In genomic region chr13:79307433-79307861, GRCh38 we compare ENCODE assay signal across 17 cellular contexts.
DNase-seq lines count a peak whose midpoint lies in the region; ATAC-seq and TF ChIP-seq lines count a peak whose summit lies in the region.
"Had no signal": no experiment of that assay in that cellular context is flagged by ENCODE, and none has a peak within 500 bp of the region (broad histone marks: within the 10 kb centered on the region; RNA-seq: fewer than 3 reads in every experiment).

No MANE protein-coding gene starts in this region.

- H3K4me3 ChIP-seq in gastrocnemius medialis = no peak overlapping the region
- no peak overlapping the region for H3K4me3 ChIP-seq in lower leg skin (ENCODE audit: low read depth, poor library complexity, severe bottlenecking)
- H3K4me3 ChIP-seq: right lobe of liver had no signal

- intact Hi-C loops in gastrocnemius medialis (cut with DNase I; ENCODE audit: low total_unique reads) = no loop called here
- intact Hi-C loops in lower leg skin (cut with DNase I; ENCODE audit: low total_unique reads) = no loop called here

- H3K4me1 ChIP-seq in gastrocnemius medialis = no peaks in the 10 kb centered on the region

- no peaks in the 10 kb centered on the region for H3K9me3 ChIP-seq in gastrocnemius medialis
- H3K9me3 ChIP-seq: right lobe of liver had no signal

- TF ChIP-seq POLR2A in gastrocnemius medialis (IDR thresholded peaks at IDR 0.05) (no peak), lower leg skin (IDR thresholded peaks at IDR 0.05) (no peak)

- H3K27me3 Mint-ChIP-seq in chondrocyte (ENCODE audit: low read depth) = peaks cover 7% of the 10 kb centered on the region

- no peak overlapping the region for H3K4me3 Mint-ChIP-seq in chondrocyte (ENCODE audit: unreplicated experiment)
- H3K4me3 Mint-ChIP-seq: neural crest cell had no signal

- H3K36me3 ChIP-seq in gastrocnemius medialis = no peaks in the 10 kb centered on the region
- H3K36me3 ChIP-seq: right lobe of liver, WERI-Rb-1 had no signal

- in situ Hi-C loops in gastrocnemius medialis (cut with MboI; ENCODE audit: low sequenced_read_pairs in 4 of 4) = no loop called here

- H3K9me3 Mint-ChIP-seq in chondrocyte (ENCODE audit: low read depth) = peaks cover 7% of the 10 kb centered on the region
- H3K9me3 Mint-ChIP-seq: neural crest cell had no signal

- ATAC-seq in HG02938 (IDR thresholded peaks at IDR 0.05; ENCODE audit: unreplicated experiment) (peak; percentile 35), gastrocnemius medialis (peak; percentile 39 to 44)

- TF ChIP-seq CTCF in gastrocnemius medialis (IDR thresholded peaks at IDR 0.05 in 4 of 5, conservative IDR thresholded peaks at IDR 0.05 in 1 of 5) (no peak), chondrocyte (IDR thresholded peaks at IDR 0.05) (no peak), lower leg skin (IDR thresholded peaks at IDR 0.05) (no peak)

- H3K27ac ChIP-seq in gastrocnemius medialis = no peak overlapping the region
- H3K27ac ChIP-seq: 22Rv1, C4-2B, right lobe of liver, WERI-Rb-1 had no signal

- peaks cover 11% of the 10 kb centered on the region for H3K4me1 Mint-ChIP-seq in chondrocyte (ENCODE audit: low read depth)
- H3K4me1 Mint-ChIP-seq: neural crest cell had no signal

- peaks cover 2% of the 10 kb centered on the region for H3K36me3 Mint-ChIP-seq in chondrocyte (ENCODE audit: low read depth)

- WGBS in lower leg skin, 2 donors = 92 to 96% methylated on average over 3 of the region's 3 CpGs

- H3K27me3 ChIP-seq in gastrocnemius medialis = no peaks in the 10 kb centered on the region
- H3K27me3 ChIP-seq: right lobe of liver had no signal

- DNase-seq in DMS53 (lab: John Stamatoyannopoulos, UW) (peak; percentile 50), DMS53 treated with DMSO at 0.1 percent for 48 hours (lab: John Stamatoyannopoulos, UW; ENCODE audit: unreplicated experiment) (no peak), amniotic epithelial cell (ENCODE audit: low read depth) (peak; percentile 17), gastrocnemius medialis (no peak), chondrocyte (ENCODE audit: low spot score) (no peak), lower leg skin (ENCODE audit: low spot score in 2 of 2) (no peak), KG1 (lab: John Stamatoyannopoulos, UW) (no peak)
- DNase-seq: NCI-H1436; NCI-H446; right lobe of liver; stimulated activated CD4-positive, alpha-beta T cell treated with anti-CD3 and anti-CD28 coated beads, Interleukin-4, amount 100 ng/mL, for 24 hours; stimulated activated naive CD4-positive, alpha-beta T cell; WERI-Rb-1 had no signal

- H3K27ac Mint-ChIP-seq in chondrocyte (ENCODE audit: unreplicated experiment) = no peak overlapping the region

Comparison
In these comparisons a context has a peak if more than half of its experiments do, and no peak if none do; other contexts are left out.
1. DNase-seq: peak in DMS53 (single experiment) and amniotic epithelial cell (single experiment); none in DMS53 treated with DMSO at 0.1 percent for 48 hours (single experiment), gastrocnemius medialis (0 of 2), chondrocyte (single experiment), lower leg skin (0 of 2) and KG1 (single experiment).